Comparison of ENCODE assay signal across 10 cellular contexts in genomic region chr16:8959921-8960787, GRCh38. TPM values are rescaled to one million over a fixed set of nuclear protein-coding genes. Genes with fewer than 3 reads are reported as not detected.
A peak's percentile ranks its signal among the peaks of the same experiment; 100 is the strongest.
DNase-seq lines count a peak whose midpoint lies in the region; FAIRE-seq and TF ChIP-seq lines count a peak whose summit lies in the region.
"Had no signal": no experiment of that assay in that cellular context is flagged by ENCODE, and none has a peak within 500 bp of the region (broad histone marks: within the 10 kb centered on the region; RNA-seq: fewer than 3 reads in every experiment).

No MANE protein-coding gene starts in this region.

- H3K27ac ChIP-seq in SJCRH30 (no peak overlapping the region), esophagus squamous epithelium (peak overlapping the region; percentile 10 to 66 (median 46)), rectal smooth muscle tissue (ENCODE audit: low read depth, low read length) (peak overlapping the region; percentile 10)
- H3K27ac ChIP-seq: 22Rv1 had no signal

- TF ChIP-seq CTCF in esophagus squamous epithelium (IDR thresholded peaks at IDR 0.05): no peak

- H3K36me3 ChIP-seq in SJCRH30 (no peaks in the 10 kb centered on the region), esophagus squamous epithelium (no peaks in the 10 kb centered on the region), rectal smooth muscle tissue (ENCODE audit: control insufficient read depth, insufficient read depth, low read length) (no peaks in the 10 kb centered on the region)

- intact Hi-C loops in esophagus squamous epithelium (cut with DNase I): no loop called here

- H3K9me3 ChIP-seq in SJCRH30 (replicated peaks) (no peaks in the 10 kb centered on the region), esophagus squamous epithelium (no peaks in the 10 kb centered on the region)

- H3K27me3 ChIP-seq in SJCRH30: no peaks in the 10 kb centered on the region
- no peaks in the 10 kb centered on the region for H3K27me3 ChIP-seq in esophagus squamous epithelium
- no peaks in the 10 kb centered on the region for H3K27me3 ChIP-seq in rectal smooth muscle tissue (ENCODE audit: control insufficient read depth, insufficient read depth, low read length)

- H3K4me1 ChIP-seq in SJCRH30 (peaks cover 24% of the 10 kb centered on the region), esophagus squamous epithelium (peaks cover 46 to 83% (median 69%) of the 10 kb centered on the region in 3 donors), rectal smooth muscle tissue (ENCODE audit: control insufficient read depth, insufficient read depth, low read length) (peaks cover 59% of the 10 kb centered on the region)

- no peak overlapping the region for H3K9ac ChIP-seq in rectal smooth muscle tissue (ENCODE audit: low read length)

- no peak for FAIRE-seq in H54 (lab: Jason Lieb, UNC)
- FAIRE-seq: TTC549 had no signal

- DNase-seq in DMS 273 (lab: John Stamatoyannopoulos, UW; ENCODE audit: unreplicated experiment) (peak; percentile 52), DMS 273 treated with DMSO at 0.1 percent for 48 hours (lab: John Stamatoyannopoulos, UW) (no peak), SJCRH30 (peak; percentile 32 to 66), esophagus squamous epithelium (lab: John Stamatoyannopoulos, UW) (no peak), H54 (ENCODE audit: insufficient read length, low spot score) (no peak), mucosa of gallbladder (ENCODE audit: low spot score) (no peak), NCI-H226 (no peak)

- no peak for TF ChIP-seq POLR2A in esophagus squamous epithelium (IDR thresholded peaks at IDR 0.05)
- TF ChIP-seq POLR2A in H54 (IDR thresholded peaks at IDR 0.05; ENCODE audit: low read depth, low read length): no peak

- WGBS in esophagus squamous epithelium, 2 donors: 17 to 19% methylated on average over 11 of the region's 12 CpGs

- H3K4me3 ChIP-seq in SJCRH30 (no peak overlapping the region), esophagus squamous epithelium (peak overlapping the region in 2 of 4 donors; percentile 13 to 37), rectal smooth muscle tissue (ENCODE audit: low read length) (peak overlapping the region; percentile 24)

RNA-seq across cellular contexts. Expression of gene USP7, which starts 3.6 kb away (rescaled TPM):
- 83.7 and 91.7 TPM in 2 replicates for total RNA-seq in SJCRH30 (2014; rRNA removed; shearing (Covaris generic))
- 100 to 1,000 TPM in 2 of 4 donors, 10 to 100 TPM in 2; 62.5 to 109 (median 89.1) TPM for total RNA-seq in esophagus squamous epithelium
- 108 TPM for total RNA-seq in mucosa of gallbladder

Comparison
In these comparisons a context has a peak if more than half of its experiments do, and no peak if none do; other contexts are left out.
1. DNase-seq: peak in DMS 273 (single experiment) and SJCRH30 (2 of 2); none in DMS 273 treated with DMSO at 0.1 percent for 48 hours (single experiment), esophagus squamous epithelium (single experiment), H54 (single experiment), mucosa of gallbladder (single experiment) and NCI-H226 (single experiment).